ENCODE assay signal across 1 cellular context in the genomic region with DNA sequence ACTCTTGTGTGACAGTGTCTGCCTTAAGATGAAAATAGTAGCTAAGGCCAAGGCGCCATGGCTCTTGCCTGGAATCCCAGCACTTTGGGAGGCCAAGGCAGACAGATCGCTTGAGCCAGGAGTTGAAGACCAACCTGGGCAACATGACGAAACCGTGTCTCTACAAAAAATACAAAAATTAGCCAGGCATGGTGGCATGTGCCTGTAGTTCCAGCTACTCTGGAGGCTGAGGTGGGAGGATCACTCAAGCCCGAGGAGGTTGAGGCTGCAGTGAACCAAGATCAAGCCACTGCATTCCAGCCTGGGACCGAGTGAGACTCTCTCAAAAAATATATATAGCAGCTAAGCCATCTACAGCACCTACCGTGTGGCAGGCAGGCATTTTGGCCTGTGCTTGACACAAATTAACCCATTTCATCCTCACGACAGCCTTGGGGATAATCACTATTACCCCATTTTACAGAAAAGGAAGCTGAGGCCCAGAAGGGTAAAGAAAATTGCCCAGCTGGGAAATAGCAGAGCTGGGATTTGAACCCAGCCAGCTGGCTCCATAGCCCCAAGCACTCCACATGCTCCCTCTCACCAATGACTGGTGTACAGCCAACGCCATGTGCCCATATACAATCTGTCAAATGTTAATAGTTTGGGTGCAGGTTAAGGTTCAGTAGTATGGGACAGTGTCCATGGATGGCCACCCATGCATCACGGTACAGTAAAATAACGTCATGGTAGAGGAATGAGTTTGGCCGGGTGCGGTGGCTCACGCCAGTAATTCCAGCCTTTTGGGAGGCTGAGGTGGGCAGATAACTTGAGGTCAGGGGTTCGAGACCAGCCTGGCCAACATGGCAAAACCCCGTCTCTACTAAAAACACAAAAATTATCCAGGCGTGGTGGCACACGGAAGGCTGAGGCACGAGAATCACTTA.
TF ChIP-seq lines count a peak whose summit lies in the region.

No MANE protein-coding gene starts in this region.

TF ChIP-seq in K562, 482 proteins besides CTCF, POLR2A, EP300 and RAD21 (continued from another document and continues in another):
- TF ChIP-seq, protein P1, sequence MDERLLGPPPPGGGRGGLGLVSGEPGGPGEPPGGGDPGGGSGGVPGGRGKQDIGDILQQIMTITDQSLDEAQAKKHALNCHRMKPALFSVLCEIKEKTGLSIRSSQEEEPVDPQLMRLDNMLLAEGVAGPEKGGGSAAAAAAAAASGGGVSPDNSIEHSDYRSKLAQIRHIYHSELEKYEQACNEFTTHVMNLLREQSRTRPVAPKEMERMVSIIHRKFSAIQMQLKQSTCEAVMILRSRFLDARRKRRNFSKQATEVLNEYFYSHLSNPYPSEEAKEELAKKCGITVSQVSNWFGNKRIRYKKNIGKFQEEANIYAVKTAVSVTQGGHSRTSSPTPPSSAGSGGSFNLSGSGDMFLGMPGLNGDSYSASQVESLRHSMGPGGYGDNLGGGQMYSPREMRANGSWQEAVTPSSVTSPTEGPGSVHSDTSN (CRISPR knock-in tag; IDR thresholded peaks at IDR 0.05; ENCODE audit: low read depth) = no peak
- TF ChIP-seq, protein P1 (tag; conservative IDR thresholded peaks at IDR 0.05; ENCODE audit: low read depth) = no peak
- TF ChIP-seq, protein P2, sequence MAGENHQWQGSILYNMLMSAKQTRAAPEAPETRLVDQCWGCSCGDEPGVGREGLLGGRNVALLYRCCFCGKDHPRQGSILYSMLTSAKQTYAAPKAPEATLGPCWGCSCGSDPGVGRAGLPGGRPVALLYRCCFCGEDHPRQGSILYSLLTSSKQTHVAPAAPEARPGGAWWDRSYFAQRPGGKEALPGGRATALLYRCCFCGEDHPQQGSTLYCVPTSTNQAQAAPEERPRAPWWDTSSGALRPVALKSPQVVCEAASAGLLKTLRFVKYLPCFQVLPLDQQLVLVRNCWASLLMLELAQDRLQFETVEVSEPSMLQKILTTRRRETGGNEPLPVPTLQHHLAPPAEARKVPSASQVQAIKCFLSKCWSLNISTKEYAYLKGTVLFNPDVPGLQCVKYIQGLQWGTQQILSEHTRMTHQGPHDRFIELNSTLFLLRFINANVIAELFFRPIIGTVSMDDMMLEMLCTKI (IDR thresholded peaks at IDR 0.05; ENCODE audit: partially characterized antibody) = no peak
- TF ChIP-seq ZNF224 (CRISPR knock-in tag; IDR thresholded peaks at IDR 0.05) (no peak), ZNF184 (CRISPR knock-in tag; IDR thresholded peaks at IDR 0.05) (no peak), RBFOX2 (IDR thresholded peaks at IDR 0.05; ENCODE audit: low read depth, low read length) (no peak), NR2C2 (CRISPR knock-in tag; IDR thresholded peaks at IDR 0.05) (no peak), NR2C2 (tag; IDR thresholded peaks at IDR 0.05) (no peak; the same call in 1 of the 2 replicates), POU5F1 (IDR thresholded peaks at IDR 0.05; ENCODE audit: borderline replicate concordance, low read depth, low read length, partially characterized antibody) (no peak), MCM5 (IDR thresholded peaks at IDR 0.05; ENCODE audit: low read depth) (no peak), PTRF (tag; IDR thresholded peaks at IDR 0.05) (no peak), ZNF263 (CRISPR knock-in tag; IDR thresholded peaks at IDR 0.05; ENCODE audit: borderline replicate concordance) (no peak), KAT7 (CRISPR knock-in tag; IDR thresholded peaks at IDR 0.05; ENCODE audit: borderline replicate concordance) (peak; percentile 18; the same call in 1 of the 2 replicates), ZNF589 (CRISPR knock-in tag; IDR thresholded peaks at IDR 0.05; ENCODE audit: low read depth) (no peak), TEAD1 (CRISPR knock-in tag; IDR thresholded peaks at IDR 0.05) (0 out of 4 replicates have a peak, but pooled peaks of 1 of the 2 experiments have one; percentile 5), PTTG1 (tag; IDR thresholded peaks at IDR 0.05; ENCODE audit: low read depth) (no peak), MYC (IDR thresholded peaks at IDR 0.05; ENCODE audit: low read depth, low read length) (no peak), MYC (CRISPR knock-in tag; IDR thresholded peaks at IDR 0.05; ENCODE audit: borderline replicate concordance, low read depth) (no peak)
- TF ChIP-seq, protein P3, sequence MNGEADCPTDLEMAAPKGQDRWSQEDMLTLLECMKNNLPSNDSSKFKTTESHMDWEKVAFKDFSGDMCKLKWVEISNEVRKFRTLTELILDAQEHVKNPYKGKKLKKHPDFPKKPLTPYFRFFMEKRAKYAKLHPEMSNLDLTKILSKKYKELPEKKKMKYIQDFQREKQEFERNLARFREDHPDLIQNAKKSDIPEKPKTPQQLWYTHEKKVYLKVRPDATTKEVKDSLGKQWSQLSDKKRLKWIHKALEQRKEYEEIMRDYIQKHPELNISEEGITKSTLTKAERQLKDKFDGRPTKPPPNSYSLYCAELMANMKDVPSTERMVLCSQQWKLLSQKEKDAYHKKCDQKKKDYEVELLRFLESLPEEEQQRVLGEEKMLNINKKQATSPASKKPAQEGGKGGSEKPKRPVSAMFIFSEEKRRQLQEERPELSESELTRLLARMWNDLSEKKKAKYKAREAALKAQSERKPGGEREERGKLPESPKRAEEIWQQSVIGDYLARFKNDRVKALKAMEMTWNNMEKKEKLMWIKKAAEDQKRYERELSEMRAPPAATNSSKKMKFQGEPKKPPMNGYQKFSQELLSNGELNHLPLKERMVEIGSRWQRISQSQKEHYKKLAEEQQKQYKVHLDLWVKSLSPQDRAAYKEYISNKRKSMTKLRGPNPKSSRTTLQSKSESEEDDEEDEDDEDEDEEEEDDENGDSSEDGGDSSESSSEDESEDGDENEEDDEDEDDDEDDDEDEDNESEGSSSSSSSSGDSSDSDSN (IDR thresholded peaks at IDR 0.05; ENCODE audit: borderline replicate concordance in 1 of 2, low read depth in 2 of 2, low read length in 2 of 2) = no peak
- TF ChIP-seq, protein P4, sequence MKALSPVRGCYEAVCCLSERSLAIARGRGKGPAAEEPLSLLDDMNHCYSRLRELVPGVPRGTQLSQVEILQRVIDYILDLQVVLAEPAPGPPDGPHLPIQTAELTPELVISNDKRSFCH (CRISPR knock-in tag; IDR thresholded peaks at IDR 0.05) = no peak
- TF ChIP-seq, protein P4 (tag; IDR thresholded peaks at IDR 0.05) = no peak
- TF ChIP-seq, protein P5, sequence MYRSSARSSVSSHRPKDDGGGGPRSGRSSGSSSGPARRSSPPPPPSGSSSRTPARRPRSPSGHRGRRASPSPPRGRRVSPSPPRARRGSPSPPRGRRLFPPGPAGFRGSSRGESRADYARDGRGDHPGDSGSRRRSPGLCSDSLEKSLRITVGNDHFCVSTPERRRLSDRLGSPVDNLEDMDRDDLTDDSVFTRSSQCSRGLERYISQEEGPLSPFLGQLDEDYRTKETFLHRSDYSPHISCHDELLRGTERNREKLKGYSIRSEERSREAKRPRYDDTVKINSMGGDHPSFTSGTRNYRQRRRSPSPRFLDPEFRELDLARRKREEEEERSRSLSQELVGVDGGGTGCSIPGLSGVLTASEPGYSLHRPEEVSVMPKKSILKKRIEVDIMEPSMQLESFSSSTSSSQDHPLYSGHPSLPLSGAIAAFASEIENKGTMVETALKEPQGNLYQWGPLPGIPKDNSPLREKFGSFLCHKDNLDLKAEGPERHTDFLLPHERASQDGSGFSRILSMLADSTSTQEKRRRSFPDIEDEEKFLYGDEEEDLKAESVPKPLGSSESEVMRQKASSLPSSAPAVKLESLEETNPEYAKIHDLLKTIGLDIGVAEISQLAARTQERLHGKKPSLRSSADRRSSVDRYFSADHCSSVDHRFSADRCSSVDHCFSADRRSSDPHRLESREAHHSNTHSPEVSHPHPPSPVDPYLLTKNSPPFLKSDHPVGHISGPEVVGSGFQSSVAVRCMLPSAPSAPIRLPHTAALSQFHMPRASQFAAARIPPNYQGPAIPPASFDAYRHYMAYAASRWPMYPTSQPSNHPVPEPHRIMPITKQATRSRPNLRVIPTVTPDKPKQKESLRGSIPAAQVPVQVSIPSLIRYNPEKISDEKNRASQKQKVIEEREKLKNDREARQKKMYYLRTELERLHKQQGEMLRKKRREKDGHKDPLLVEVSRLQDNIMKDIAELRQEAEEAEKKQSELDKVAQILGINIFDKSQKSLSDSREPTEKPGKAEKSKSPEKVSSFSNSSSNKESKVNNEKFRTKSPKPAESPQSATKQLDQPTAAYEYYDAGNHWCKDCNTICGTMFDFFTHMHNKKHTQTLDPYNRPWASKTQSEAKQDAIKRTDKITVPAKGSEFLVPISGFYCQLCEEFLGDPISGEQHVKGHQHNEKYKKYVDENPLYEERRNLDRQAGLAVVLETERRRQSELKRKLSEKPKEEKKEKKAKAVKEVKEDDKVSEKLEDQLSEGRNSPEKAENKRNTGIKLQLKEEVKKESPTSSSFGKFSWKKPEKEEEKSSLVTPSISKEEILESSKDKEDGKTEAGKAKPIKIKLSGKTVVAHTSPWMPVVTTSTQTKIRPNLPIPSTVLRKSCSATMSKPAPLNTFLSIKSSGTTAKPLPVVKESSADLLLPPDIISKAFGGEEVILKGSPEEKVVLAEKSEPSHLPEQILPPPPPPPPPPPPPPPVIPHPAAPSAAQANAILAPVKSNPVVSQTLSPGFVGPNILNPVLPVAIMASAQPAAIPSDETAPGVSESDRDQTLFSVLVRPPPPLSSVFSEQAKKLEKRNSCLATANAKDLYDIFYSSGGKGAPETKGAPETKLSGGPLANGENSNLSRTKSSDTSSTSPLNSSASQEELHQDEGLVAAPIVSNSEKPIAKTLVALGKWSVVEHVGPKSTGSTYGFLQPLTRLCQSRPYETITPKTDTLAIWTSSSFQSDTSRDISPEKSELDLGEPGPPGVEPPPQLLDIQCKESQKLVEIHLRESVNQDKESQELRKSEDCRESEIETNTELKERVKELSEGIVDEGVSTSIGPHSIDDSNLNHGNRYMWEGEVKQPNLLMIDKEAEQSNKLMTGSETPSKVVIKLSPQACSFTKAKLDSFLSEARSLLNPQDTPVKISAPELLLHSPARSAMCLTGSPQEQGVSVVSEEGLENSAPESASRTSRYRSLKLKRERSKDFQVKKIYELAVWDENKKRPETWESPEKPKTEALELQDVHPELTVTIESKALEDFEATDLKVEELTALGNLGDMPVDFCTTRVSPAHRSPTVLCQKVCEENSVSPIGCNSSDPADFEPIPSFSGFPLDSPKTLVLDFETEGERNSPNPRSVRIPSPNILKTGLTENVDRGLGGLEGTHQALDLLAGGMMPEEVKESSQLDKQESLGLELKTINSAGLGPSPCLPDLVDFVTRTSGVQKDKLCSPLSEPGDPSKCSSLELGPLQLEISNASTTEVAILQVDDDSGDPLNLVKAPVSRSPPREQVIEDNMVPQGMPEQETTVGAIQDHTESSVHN (IDR thresholded peaks at IDR 0.05; ENCODE audit: borderline replicate concordance in 1 of 2, low read depth in 1 of 2) = no peak; a peak in 1 of 4 replicates
- TF ChIP-seq, protein P6, sequence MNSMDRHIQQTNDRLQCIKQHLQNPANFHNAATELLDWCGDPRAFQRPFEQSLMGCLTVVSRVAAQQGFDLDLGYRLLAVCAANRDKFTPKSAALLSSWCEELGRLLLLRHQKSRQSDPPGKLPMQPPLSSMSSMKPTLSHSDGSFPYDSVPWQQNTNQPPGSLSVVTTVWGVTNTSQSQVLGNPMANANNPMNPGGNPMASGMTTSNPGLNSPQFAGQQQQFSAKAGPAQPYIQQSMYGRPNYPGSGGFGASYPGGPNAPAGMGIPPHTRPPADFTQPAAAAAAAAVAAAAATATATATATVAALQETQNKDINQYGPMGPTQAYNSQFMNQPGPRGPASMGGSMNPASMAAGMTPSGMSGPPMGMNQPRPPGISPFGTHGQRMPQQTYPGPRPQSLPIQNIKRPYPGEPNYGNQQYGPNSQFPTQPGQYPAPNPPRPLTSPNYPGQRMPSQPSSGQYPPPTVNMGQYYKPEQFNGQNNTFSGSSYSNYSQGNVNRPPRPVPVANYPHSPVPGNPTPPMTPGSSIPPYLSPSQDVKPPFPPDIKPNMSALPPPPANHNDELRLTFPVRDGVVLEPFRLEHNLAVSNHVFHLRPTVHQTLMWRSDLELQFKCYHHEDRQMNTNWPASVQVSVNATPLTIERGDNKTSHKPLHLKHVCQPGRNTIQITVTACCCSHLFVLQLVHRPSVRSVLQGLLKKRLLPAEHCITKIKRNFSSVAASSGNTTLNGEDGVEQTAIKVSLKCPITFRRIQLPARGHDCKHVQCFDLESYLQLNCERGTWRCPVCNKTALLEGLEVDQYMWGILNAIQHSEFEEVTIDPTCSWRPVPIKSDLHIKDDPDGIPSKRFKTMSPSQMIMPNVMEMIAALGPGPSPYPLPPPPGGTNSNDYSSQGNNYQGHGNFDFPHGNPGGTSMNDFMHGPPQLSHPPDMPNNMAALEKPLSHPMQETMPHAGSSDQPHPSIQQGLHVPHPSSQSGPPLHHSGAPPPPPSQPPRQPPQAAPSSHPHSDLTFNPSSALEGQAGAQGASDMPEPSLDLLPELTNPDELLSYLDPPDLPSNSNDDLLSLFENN (IDR thresholded peaks at IDR 0.05; ENCODE audit: low read depth in 2 of 2, low read length in 2 of 2) = no peak
- TF ChIP-seq, protein P7, sequence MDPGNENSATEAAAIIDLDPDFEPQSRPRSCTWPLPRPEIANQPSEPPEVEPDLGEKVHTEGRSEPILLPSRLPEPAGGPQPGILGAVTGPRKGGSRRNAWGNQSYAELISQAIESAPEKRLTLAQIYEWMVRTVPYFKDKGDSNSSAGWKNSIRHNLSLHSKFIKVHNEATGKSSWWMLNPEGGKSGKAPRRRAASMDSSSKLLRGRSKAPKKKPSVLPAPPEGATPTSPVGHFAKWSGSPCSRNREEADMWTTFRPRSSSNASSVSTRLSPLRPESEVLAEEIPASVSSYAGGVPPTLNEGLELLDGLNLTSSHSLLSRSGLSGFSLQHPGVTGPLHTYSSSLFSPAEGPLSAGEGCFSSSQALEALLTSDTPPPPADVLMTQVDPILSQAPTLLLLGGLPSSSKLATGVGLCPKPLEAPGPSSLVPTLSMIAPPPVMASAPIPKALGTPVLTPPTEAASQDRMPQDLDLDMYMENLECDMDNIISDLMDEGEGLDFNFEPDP (CRISPR knock-in tag; IDR thresholded peaks at IDR 0.05) = no peak
